Comparison of ENCODE assay signal across 19 cellular contexts in the genomic region with DNA sequence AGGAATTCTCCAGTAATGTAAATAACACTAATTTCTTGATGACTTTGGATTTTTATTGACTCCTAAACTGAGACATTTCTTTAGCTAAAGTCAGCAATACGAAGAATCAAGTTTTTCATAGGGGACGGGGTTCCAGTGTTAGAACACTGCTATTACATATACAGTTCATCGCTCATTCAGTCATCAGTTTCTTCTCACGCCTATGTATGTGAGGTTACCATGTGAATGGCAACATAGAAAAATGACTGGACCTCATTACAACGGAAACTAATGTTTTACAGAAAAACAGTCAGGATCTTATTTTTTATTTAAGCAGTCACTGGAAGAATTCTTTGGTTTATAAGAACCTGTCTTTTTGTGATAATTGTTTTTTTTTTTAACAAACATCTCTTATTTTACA. TPM values are rescaled to one million over a fixed set of nuclear protein-coding genes. Genes with fewer than 3 reads are reported as not detected.
DNase-seq lines count a peak whose midpoint lies in the region; TF ChIP-seq lines count a peak whose summit lies in the region.
"Had no signal": no experiment of that assay in that cellular context is flagged by ENCODE, and none has a peak within 500 bp of the region (broad histone marks: within the 10 kb centered on the region; RNA-seq: fewer than 3 reads in every experiment).

No MANE protein-coding gene starts in this region.

- H3K4me3 ChIP-seq in neutrophil (ENCODE audit: low read depth in 1 of 2, low read length in 1 of 2): no peak overlapping the region
- H3K4me3 ChIP-seq in tibial artery: no peak overlapping the region
- H3K4me3 ChIP-seq: BLaER1 treated with 17β-estradiol and CSF1 and Interleukin-3, amounts not matched to agents 10 nM and 100 nM; dorsolateral prefrontal cortex had no signal

- H3K27me3 ChIP-seq in neutrophil (no peaks in the 10 kb centered on the region), tibial artery (no peaks in the 10 kb centered on the region)
- H3K27me3 ChIP-seq: BLaER1 treated with 17β-estradiol and CSF1 and Interleukin-3, amounts not matched to agents 10 nM and 100 nM; brain microvascular endothelial cell; dorsolateral prefrontal cortex had no signal

- DNase-seq in LHCN-M2 (ENCODE audit: low read depth) (peak; percentile 4), epithelial cell of prostate (ENCODE audit: low read depth, low spot score) (no peak), tibial artery (no peak), RKO (ENCODE audit: low spot score) (no peak), DMS153 treated with DMSO at 0.1 percent for 48 hours (lab: John Stamatoyannopoulos, UW; ENCODE audit: unreplicated experiment) (no peak)
- DNase-seq in T-helper 2 cell treated with Interferon-gamma antibody and Interleukin-4, amounts not matched to agents 5 μg/mL and 100 μg/mL, for 36 hours (ENCODE audit: low spot score): no peak
- DNase-seq: activated CD4-positive, alpha-beta T cell treated with anti-CD3 and anti-CD28 coated beads for 48 hours; activated T-cell treated with anti-CD3 and anti-CD28 coated beads for 4 hours; DND-41; dorsolateral prefrontal cortex; NCI-H1417; NCI-H2227 treated with DMSO at 0.1 percent for 48 hours; SHP77 had no signal

- H3K4me1 ChIP-seq in neutrophil (ENCODE audit: control insufficient read depth in 1 of 2, insufficient read depth in 1 of 2, low read depth in 1 of 2, low read length in 1 of 2) (peaks cover 51 to 55% of the 10 kb centered on the region in 2 experiments), tibial artery (peaks cover 0 to 50% (median 24%) of the 10 kb centered on the region in 4 donors)

- H3K9me3 Mint-ChIP-seq in T-helper 2 cell treated with Interferon-gamma antibody and Interleukin-4, amounts not matched to agents 5 μg/mL and 100 μg/mL, for 36 hours: no peaks in the 10 kb centered on the region
- H3K9me3 Mint-ChIP-seq: activated naive CD4-positive, alpha-beta T cell treated with anti-CD3 and anti-CD28 coated beads, Interleukin-2, amount 50 U/mL, for 24 hours; stimulated activated naive CD8-positive, alpha-beta T cell treated with anti-CD3 and anti-CD28 coated beads, Interleukin-15, Interleukin-2, amounts not matched to agents 100 ng/mL and 50 ng/mL, for 24 hours had no signal

- H3K36me3 Mint-ChIP-seq in T-helper 2 cell treated with Interferon-gamma antibody and Interleukin-4, amounts not matched to agents 5 μg/mL and 100 μg/mL, for 36 hours (ENCODE audit: low read depth): peaks cover 17% of the 10 kb centered on the region

- no peak for TF ChIP-seq CTCF in neutrophil (IDR thresholded peaks at IDR 0.05)
- TF ChIP-seq CTCF in tibial artery (IDR thresholded peaks at IDR 0.05): no peak

- no peak overlapping the region for H3K27ac Mint-ChIP-seq in T-helper 2 cell treated with Interferon-gamma antibody and Interleukin-4, amounts not matched to agents 5 μg/mL and 100 μg/mL, for 36 hours
- H3K27ac Mint-ChIP-seq: activated naive CD4-positive, alpha-beta T cell treated with anti-CD3 and anti-CD28 coated beads, Interleukin-2, amount 50 U/mL, for 24 hours; stimulated activated naive CD8-positive, alpha-beta T cell treated with anti-CD3 and anti-CD28 coated beads, Interleukin-15, Interleukin-2, amounts not matched to agents 100 ng/mL and 50 ng/mL, for 24 hours had no signal

- H3K4me1 Mint-ChIP-seq in T-helper 2 cell treated with Interferon-gamma antibody and Interleukin-4, amounts not matched to agents 5 μg/mL and 100 μg/mL, for 36 hours (ENCODE audit: low read depth): peaks cover 16% of the 10 kb centered on the region

- no peaks in the 10 kb centered on the region for H3K9me3 ChIP-seq in neutrophil
- H3K9me3 ChIP-seq in tibial artery: no peaks in the 10 kb centered on the region
- H3K9me3 ChIP-seq: BLaER1 treated with 17β-estradiol and CSF1 and Interleukin-3, amounts not matched to agents 10 nM and 100 nM had no signal

- peak overlapping the region; percentile 81 for H3K27ac ChIP-seq in epithelial cell of prostate
- peak overlapping the region; percentile 77 for H3K27ac ChIP-seq in neutrophil
- H3K27ac ChIP-seq in tibial artery: peak overlapping the region; percentile 82
- H3K27ac ChIP-seq: brain microvascular endothelial cell, KMS-11 had no signal

- no peaks in the 10 kb centered on the region for H3K36me3 ChIP-seq in neutrophil
- H3K36me3 ChIP-seq in tibial artery: no peaks in the 10 kb centered on the region
- H3K36me3 ChIP-seq: brain microvascular endothelial cell had no signal

- no peaks in the 10 kb centered on the region for H3K27me3 Mint-ChIP-seq in T-helper 2 cell treated with Interferon-gamma antibody and Interleukin-4, amounts not matched to agents 5 μg/mL and 100 μg/mL, for 36 hours (ENCODE audit: low read depth)
- H3K27me3 Mint-ChIP-seq: activated naive CD4-positive, alpha-beta T cell treated with anti-CD3 and anti-CD28 coated beads, Interleukin-2, amount 50 U/mL, for 24 hours; stimulated activated naive CD8-positive, alpha-beta T cell treated with anti-CD3 and anti-CD28 coated beads, Interleukin-15, Interleukin-2, amounts not matched to agents 100 ng/mL and 50 ng/mL, for 24 hours had no signal

- no peak overlapping the region for H3K4me3 Mint-ChIP-seq in T-helper 2 cell treated with Interferon-gamma antibody and Interleukin-4, amounts not matched to agents 5 μg/mL and 100 μg/mL, for 36 hours
- H3K4me3 Mint-ChIP-seq: activated naive CD4-positive, alpha-beta T cell treated with anti-CD3 and anti-CD28 coated beads, Interleukin-2, amount 50 U/mL, for 24 hours; stimulated activated naive CD8-positive, alpha-beta T cell treated with anti-CD3 and anti-CD28 coated beads, Interleukin-15, Interleukin-2, amounts not matched to agents 100 ng/mL and 50 ng/mL, for 24 hours had no signal

- intact Hi-C loops in tibial artery (cut with DNase I; ENCODE audit: low total_unique reads): loop anchor here (5.0 kb wide), 2 partner anchors 52 to 312 kb away; a partner anchor contains a TSS

RNA-seq across cellular contexts. Expression of a gene that starts 56.4 kb away (rescaled TPM):
- total RNA-seq in LHCN-M2 (2014; rRNA removed): 16.4 and 20.2 TPM in 2 replicates
- polyA plus RNA-seq in LHCN-M2 (2012): 8.6 TPM
